In the genomic region with DNA sequence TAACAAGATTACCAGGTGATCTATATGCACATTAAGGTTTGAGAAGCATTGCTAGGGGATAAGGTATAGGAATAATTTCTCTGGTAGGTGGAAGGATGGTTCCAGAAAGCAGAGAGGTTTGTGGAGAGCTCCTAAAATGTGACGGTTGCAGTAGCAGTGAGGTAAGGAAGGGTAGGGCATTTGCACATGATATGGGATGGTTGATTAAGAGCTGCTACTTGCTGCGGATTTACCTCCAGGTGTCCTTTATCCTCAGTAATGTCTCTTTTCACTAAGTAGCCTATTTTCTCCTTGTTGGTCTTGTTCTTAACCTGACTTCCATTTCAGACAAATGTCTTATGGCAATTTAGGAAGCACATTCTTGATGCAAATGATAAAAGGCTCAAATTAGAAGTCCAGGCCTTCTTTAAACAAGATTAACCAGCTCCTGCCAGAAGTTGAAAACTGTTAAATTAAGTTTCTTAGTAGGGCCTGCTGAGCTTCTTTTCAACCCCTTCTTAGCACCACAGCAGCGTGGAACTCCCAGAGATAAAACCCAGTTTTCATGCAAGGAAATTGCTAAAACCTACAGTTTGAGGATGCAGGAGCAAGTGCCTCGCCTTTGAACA, we compare ENCODE assay signal across 34 cellular contexts.
"Had no signal": no experiment of that assay in that cellular context is flagged by ENCODE, and none has a peak within 500 bp of the region (broad histone marks: within the 10 kb centered on the region; RNA-seq: fewer than 3 reads in every experiment).

No MANE protein-coding gene starts in this region.

- H3K36me3 ChIP-seq: adrenal gland, esophagus squamous epithelium, gastroesophageal sphincter, heart right ventricle, WERI-Rb-1 had no signal

- H3K27ac Mint-ChIP-seq: activated CD4-positive, alpha-beta memory T cell treated with anti-CD3 and anti-CD28 coated beads for 36 hours; activated CD4-positive, alpha-beta T cell treated with anti-CD3 and anti-CD28 coated beads for 36 hours; activated CD4-positive, alpha-beta T cell treated with anti-CD3 and anti-CD28 coated beads, Interleukin-2, amount 10 ng/mL, durations not matched to agents 24 days and 14 days; activated CD8-positive, alpha-beta memory T cell treated with anti-CD3 and anti-CD28 coated beads, Interleukin-2, amount 10 ng/mL, durations not matched to agents 7 days and 5 days; activated CD8-positive, alpha-beta T cell treated with anti-CD3 and anti-CD28 coated beads, Interleukin-2, amount 10 ng/mL, durations not matched to agents 7 days and 5 days; activated naive CD4-positive, alpha-beta T cell treated with anti-CD3 and anti-CD28 coated beads for 36 hours; activated naive CD4-positive, alpha-beta T cell treated with anti-CD3 and anti-CD28 coated beads, Interleukin-2, amount 50 U/mL, for 24 hours; activated naive CD8-positive, alpha-beta T cell treated with anti-CD3 and anti-CD28 coated beads for 36 hours; activated naive CD8-positive, alpha-beta T cell treated with anti-CD3 and anti-CD28 coated beads, Interleukin-2, amount 50 U/mL, for 24 hours; effector memory CD8-positive, alpha-beta T cell; T-helper 17 cell; T-helper 2 cell treated with Interferon-gamma antibody and Interleukin-4, amounts not matched to agents 5 μg/mL and 100 μg/mL, for 36 hours had no signal

- H3K4me1 Mint-ChIP-seq: activated CD4-positive, alpha-beta T cell treated with anti-CD3 and anti-CD28 coated beads for 36 hours; activated CD4-positive, alpha-beta T cell treated with anti-CD3 and anti-CD28 coated beads, Interleukin-2, amount 10 ng/mL, durations not matched to agents 24 days and 14 days; activated naive CD4-positive, alpha-beta T cell treated with anti-CD3 and anti-CD28 coated beads, Interleukin-2, amount 50 U/mL, for 24 hours; activated naive CD8-positive, alpha-beta T cell treated with anti-CD3 and anti-CD28 coated beads, Interleukin-2, amount 50 U/mL, for 24 hours; T-helper 17 cell had no signal

- H2AFZ ChIP-seq: hepatocyte had no signal

- H3K27me3 Mint-ChIP-seq: activated CD4-positive, alpha-beta memory T cell treated with anti-CD3 and anti-CD28 coated beads for 36 hours; activated CD4-positive, alpha-beta T cell treated with anti-CD3 and anti-CD28 coated beads for 36 hours; activated CD4-positive, alpha-beta T cell treated with anti-CD3 and anti-CD28 coated beads, Interleukin-2, amount 10 ng/mL, durations not matched to agents 24 days and 14 days; activated CD8-positive, alpha-beta memory T cell treated with anti-CD3 and anti-CD28 coated beads, Interleukin-2, amount 10 ng/mL, durations not matched to agents 7 days and 5 days; activated naive CD4-positive, alpha-beta T cell treated with anti-CD3 and anti-CD28 coated beads, Interleukin-2, amount 50 U/mL, for 24 hours; activated naive CD8-positive, alpha-beta T cell treated with anti-CD3 and anti-CD28 coated beads for 36 hours; activated naive CD8-positive, alpha-beta T cell treated with anti-CD3 and anti-CD28 coated beads, Interleukin-2, amount 50 U/mL, for 24 hours; effector memory CD8-positive, alpha-beta T cell; T-helper 17 cell had no signal

- ATAC-seq: activated CD4-positive, alpha-beta T cell treated with anti-CD3 and anti-CD28 coated beads for 36 hours; activated CD8-positive, alpha-beta memory T cell treated with anti-CD3 and anti-CD28 coated beads, Interleukin-2, amount 10 ng/mL, durations not matched to agents 7 days and 5 days; activated CD8-positive, alpha-beta T cell treated with anti-CD3 and anti-CD28 coated beads, Interleukin-2, amount 10 ng/mL, durations not matched to agents 7 days and 5 days; activated naive CD8-positive, alpha-beta T cell treated with anti-CD3 and anti-CD28 coated beads, Interleukin-2, amount 50 U/mL, for 24 hours; body of pancreas; effector memory CD8-positive, alpha-beta T cell; gastroesophageal sphincter; heart right ventricle; T-helper 17 cell had no signal

- H3K9me3 ChIP-seq: adrenal gland, body of pancreas had no signal

- H3K4me3 ChIP-seq: adrenal gland, body of pancreas, esophagus squamous epithelium, gastroesophageal sphincter, heart right ventricle, hepatocyte had no signal

- H3K27me3 ChIP-seq: adrenal gland, body of pancreas, esophagus squamous epithelium, gastroesophageal sphincter, heart right ventricle, hepatocyte had no signal

- H3K4me2 ChIP-seq: hepatocyte had no signal

- H3K27ac ChIP-seq: adrenal gland, body of pancreas, epithelial cell of prostate, esophagus squamous epithelium, gastroesophageal sphincter, heart right ventricle, hepatocyte, WERI-Rb-1 had no signal

- H3K4me1 ChIP-seq: adrenal gland, body of pancreas, esophagus squamous epithelium, gastroesophageal sphincter, heart right ventricle had no signal

- H3K79me2 ChIP-seq: hepatocyte had no signal

- DNase-seq: activated CD4-positive, alpha-beta memory T cell treated with anti-CD3 and anti-CD28 coated beads for 36 hours; activated CD4-positive, alpha-beta T cell treated with anti-CD3 and anti-CD28 coated beads for 36 hours; activated CD4-positive, alpha-beta T cell treated with anti-CD3 and anti-CD28 coated beads, Interleukin-2, amount 10 ng/mL, durations not matched to agents 24 days and 14 days; activated CD4-positive, CD25-positive, alpha-beta regulatory T cell; activated CD4-positive, CD25-positive, alpha-beta regulatory T cell treated with anti-CD3 and anti-CD28 coated beads, Interleukin-2, amount 50 U/mL, for 72 hours; activated CD8-positive, alpha-beta memory T cell treated with anti-CD3 and anti-CD28 coated beads, Interleukin-2, amount 10 ng/mL, durations not matched to agents 7 days and 5 days; activated CD8-positive, alpha-beta memory T cell treated with anti-CD3 and anti-CD28 coated beads, Interleukin-2, amount 50 U/mL, for 4 hours; activated CD8-positive, alpha-beta T cell treated with anti-CD3 and anti-CD28 coated beads, Interleukin-2, amount 10 ng/mL, durations not matched to agents 7 days and 5 days; activated effector memory CD4-positive, alpha-beta T cell treated with Interleukin-2 at 50 U/mL for 16 hours; activated naive CD4-positive, alpha-beta T cell treated with anti-CD3 and anti-CD28 coated beads for 36 hours; activated naive CD8-positive, alpha-beta T cell treated with anti-CD3 and anti-CD28 coated beads for 36 hours; activated naive CD8-positive, alpha-beta T cell treated with anti-CD3 and anti-CD28 coated beads, Interleukin-2, amount 50 U/mL, for 24 hours; activated T-cell treated with anti-CD3 and anti-CD28 coated beads, Interleukin-2, amount 50 U/mL, for 1 hour; activated T-cell treated with anti-CD3 and anti-CD28 coated beads, Interleukin-2, amount 50 U/mL, for 48 hours; adrenal gland; amygdala; aorta; body of pancreas; caudate nucleus; cortex of kidney; dermis blood vessel endothelial cell; effector CD4-positive, alpha-beta T cell; effector memory CD8-positive, alpha-beta T cell; esophagus squamous epithelium; foreskin melanocyte; heart right ventricle; T-helper 17 cell; T1000; WERI-Rb-1 had no signal

- H3K4me3 Mint-ChIP-seq: activated CD4-positive, alpha-beta memory T cell treated with anti-CD3 and anti-CD28 coated beads for 36 hours; activated CD4-positive, alpha-beta T cell treated with anti-CD3 and anti-CD28 coated beads for 36 hours; activated CD4-positive, alpha-beta T cell treated with anti-CD3 and anti-CD28 coated beads, Interleukin-2, amount 10 ng/mL, durations not matched to agents 24 days and 14 days; activated CD8-positive, alpha-beta memory T cell treated with anti-CD3 and anti-CD28 coated beads, Interleukin-2, amount 10 ng/mL, durations not matched to agents 7 days and 5 days; activated CD8-positive, alpha-beta T cell treated with anti-CD3 and anti-CD28 coated beads, Interleukin-2, amount 10 ng/mL, durations not matched to agents 7 days and 5 days; activated naive CD4-positive, alpha-beta T cell treated with anti-CD3 and anti-CD28 coated beads for 36 hours; activated naive CD4-positive, alpha-beta T cell treated with anti-CD3 and anti-CD28 coated beads, Interleukin-2, amount 50 U/mL, for 24 hours; activated naive CD8-positive, alpha-beta T cell treated with anti-CD3 and anti-CD28 coated beads for 36 hours; activated naive CD8-positive, alpha-beta T cell treated with anti-CD3 and anti-CD28 coated beads, Interleukin-2, amount 50 U/mL, for 24 hours; effector memory CD8-positive, alpha-beta T cell; T-helper 17 cell; T-helper 2 cell treated with Interferon-gamma antibody and Interleukin-4, amounts not matched to agents 5 μg/mL and 100 μg/mL, for 36 hours had no signal
